Comparison of ENCODE assay signal across 21 cellular contexts in genomic region chr4:177740563-177740962, GRCh38.
DNase-seq lines count a peak whose midpoint lies in the region; ATAC-seq and TF ChIP-seq lines count a peak whose summit lies in the region.
"Had no signal": no experiment of that assay in that cellular context is flagged by ENCODE, and none has a peak within 500 bp of the region (broad histone marks: within the 10 kb centered on the region; RNA-seq: fewer than 3 reads in every experiment).

No MANE protein-coding gene starts in this region.

- H4K20me1 ChIP-seq in mammary epithelial cell (ENCODE audit: insufficient read depth, low read length) (no peaks in the 10 kb centered on the region), Karpas-422 (ENCODE audit: insufficient read depth, low read depth, low read length) (no peaks in the 10 kb centered on the region)

- ATAC-seq in GM18502 (IDR thresholded peaks at IDR 0.05; ENCODE audit: poor library complexity, unreplicated experiment) = peak; percentile 70
- peak; percentile 69 for ATAC-seq in GM19395 (IDR thresholded peaks at IDR 0.05; ENCODE audit: unreplicated experiment)
- ATAC-seq in HG03442 (IDR thresholded peaks at IDR 0.05; ENCODE audit: unreplicated experiment) = peak; percentile 80
- ATAC-seq: body of pancreas, HCT116, left lobe of liver, sciatic nerve, T-cell had no signal

- in situ Hi-C loops in mammary epithelial cell (cut with MboI; ENCODE audit: low sequenced_read_pairs in 2 of 2) (no loop called here), KBM-7 (cut with MboI; ENCODE audit: low pct_unique_long_range_greater_than_20kb, low sequenced_read_pairs) (no loop called here)

- H3K79me2 ChIP-seq in mammary epithelial cell (ENCODE audit: insufficient read depth, low read length) (no peaks in the 10 kb centered on the region), Karpas-422 (ENCODE audit: low read length) (no peaks in the 10 kb centered on the region)

- H3K9me3 Mint-ChIP-seq in osteocyte (ENCODE audit: unreplicated experiment) = no peaks in the 10 kb centered on the region
- H3K9me3 Mint-ChIP-seq: T-cell had no signal

- no peak for TF ChIP-seq CTCF in mammary epithelial cell (conservative IDR thresholded peaks at IDR 0.05 in 1 of 2, IDR thresholded peaks at IDR 0.05 in 1 of 2; ENCODE audit: extremely low read depth in 1 of 2, insufficient read depth in 1 of 2, low read depth in 1 of 2, low read length in 2 of 2)
- TF ChIP-seq CTCF in osteocyte (IDR thresholded peaks at IDR 0.05) = no peak
- no peak for TF ChIP-seq CTCF in tibial artery (IDR thresholded peaks at IDR 0.05)

- H3K36me3 Mint-ChIP-seq in osteocyte (ENCODE audit: unreplicated experiment) = no peaks in the 10 kb centered on the region
- H3K36me3 Mint-ChIP-seq: T-cell had no signal

- intact Hi-C loops in mammary epithelial cell (cut with micrococcal nuclease) (no loop called here), tibial artery (cut with DNase I; ENCODE audit: low total_unique reads) (no loop called here)

- H3K4me2 ChIP-seq in mammary epithelial cell (ENCODE audit: insufficient read depth, low read depth, low read length) (peak overlapping the region; percentile 64), Karpas-422 (ENCODE audit: low read depth, low read length, poor library complexity, severe bottlenecking) (no peak overlapping the region)

- H3K9me3 ChIP-seq in mammary epithelial cell (replicated peaks; ENCODE audit: insufficient read depth, low read length) = no peaks in the 10 kb centered on the region
- H3K9me3 ChIP-seq in Karpas-422 (ENCODE audit: low read length) = no peaks in the 10 kb centered on the region
- no peaks in the 10 kb centered on the region for H3K9me3 ChIP-seq in tibial artery
- H3K9me3 ChIP-seq: body of pancreas, MG63, thoracic aorta had no signal

- CTCF ChIA-PET in mammary epithelial cell (lab: Charles Lee; ENCODE audit: low non-redundant PET) = no interaction called here

- no peaks in the 10 kb centered on the region for H3K9me2 ChIP-seq in Karpas-422 (replicated peaks; ENCODE audit: insufficient read depth, low read length)

- DNase-seq in mammary epithelial cell (peak; percentile 79), KBM-7 (no peak), Karpas-422 (no peak), osteocyte (ENCODE audit: extremely low spot score, unreplicated experiment) (no peak), tibial artery (no peak)
- DNase-seq: activated naive CD4-positive, alpha-beta T cell treated with Interleukin-2 at 50 U/mL for 16 hours; body of pancreas; hypothalamus; MG63; NCI-H1930; RPMI8226; T-cell; WERI-Rb-1 had no signal

- peak overlapping the region; percentile 44 for H2AFZ ChIP-seq in mammary epithelial cell (ENCODE audit: low read depth, low read length)
- no peak overlapping the region for H2AFZ ChIP-seq in Karpas-422 (ENCODE audit: low read length)

- no peak overlapping the region for H3K4me3 Mint-ChIP-seq in osteocyte (ENCODE audit: unreplicated experiment)
- H3K4me3 Mint-ChIP-seq: B cell, T-cell had no signal

- H3K36me3 ChIP-seq in mammary epithelial cell (ENCODE audit: insufficient read depth, low read length) (no peaks in the 10 kb centered on the region), Karpas-422 (ENCODE audit: insufficient read depth, low read length) (no peaks in the 10 kb centered on the region), tibial artery (no peaks in the 10 kb centered on the region)
- H3K36me3 ChIP-seq: MG63, thoracic aorta, WERI-Rb-1 had no signal

- H3K4me1 ChIP-seq in mammary epithelial cell (ENCODE audit: insufficient read depth, low read length) = peaks cover 7% of the 10 kb centered on the region
- H3K4me1 ChIP-seq in Karpas-422 (ENCODE audit: low read length) = no peaks in the 10 kb centered on the region
- no peaks in the 10 kb centered on the region for H3K4me1 ChIP-seq in tibial artery
- H3K4me1 ChIP-seq: body of pancreas had no signal

- no peaks in the 10 kb centered on the region for H3K4me1 Mint-ChIP-seq in osteocyte (ENCODE audit: unreplicated experiment)
- H3K4me1 Mint-ChIP-seq: B cell, T-cell had no signal

- dilution Hi-C loops in mammary epithelial cell (cut with HindIII; ENCODE audit: low sequenced_read_pairs) = no loop called here

- H3K27ac ChIP-seq in mammary epithelial cell (ENCODE audit: insufficient read depth, low read depth, low read length) (peak overlapping the region; percentile 44), Karpas-422 (ENCODE audit: low read length) (no peak overlapping the region), tibial artery (no peak overlapping the region)
- H3K27ac ChIP-seq: body of pancreas, thoracic aorta, WERI-Rb-1 had no signal

- H3K9ac ChIP-seq in mammary epithelial cell (ENCODE audit: insufficient read depth, low read length) = peak overlapping the region; percentile 28
- H3K9ac ChIP-seq in Karpas-422 (ENCODE audit: low read length) = no peak overlapping the region

- 18% methylated on average over 1 of the region's 1 CpG for WGBS in mammary epithelial cell (ENCODE audit: low coverage, missing lambda C conversion rate)

- H3K27me3 ChIP-seq in mammary epithelial cell (ENCODE audit: insufficient read depth, low read length) (no peaks in the 10 kb centered on the region), Karpas-422 (ENCODE audit: low read length) (no peaks in the 10 kb centered on the region), tibial artery (no peaks in the 10 kb centered on the region)
- H3K27me3 ChIP-seq: body of pancreas, MG63 had no signal

- H3K27ac Mint-ChIP-seq in osteocyte (ENCODE audit: unreplicated experiment) = no peak overlapping the region
- H3K27ac Mint-ChIP-seq: B cell, T-cell had no signal

- no peaks in the 10 kb centered on the region for H3K27me3 Mint-ChIP-seq in osteocyte (ENCODE audit: unreplicated experiment)
- H3K27me3 Mint-ChIP-seq: B cell, T-cell had no signal

- no TSS peak for BruUV-seq in mammary epithelial cell (replicated peaks; lab: Mats Ljungman, UMichigan)

- H3K4me3 ChIP-seq in mammary epithelial cell (replicated peaks in 1 of 3; ENCODE audit: insufficient read depth in 1 of 3, low read depth in 2 of 3, low read length in 3 of 3) (no peak overlapping the region), Karpas-422 (ENCODE audit: low read length) (no peak overlapping the region), tibial artery (no peak overlapping the region)
- H3K4me3 ChIP-seq: body of pancreas, MG63, thoracic aorta had no signal
